ENCODE assay signal across 6 cellular contexts in the genomic region with DNA sequence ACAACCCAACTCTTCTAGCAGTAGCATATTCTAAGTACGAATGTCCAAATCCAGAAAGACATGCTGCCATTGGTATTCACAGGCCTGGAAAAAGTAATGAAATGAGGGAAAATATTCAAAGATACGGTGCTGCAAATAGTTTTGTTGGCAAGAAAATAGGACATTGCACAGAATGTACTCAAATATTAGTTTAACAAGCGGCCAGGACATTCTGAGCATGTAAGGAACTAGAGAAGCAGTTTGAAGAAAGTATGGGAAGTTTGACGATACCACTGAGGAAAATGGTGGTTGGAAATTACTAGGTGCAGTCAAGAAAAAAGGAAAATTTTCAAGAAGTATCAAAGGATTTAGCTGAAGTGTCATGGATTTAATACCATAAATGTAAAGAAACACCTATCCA.
"Had no signal": no experiment of that assay in that cellular context is flagged by ENCODE, and none has a peak within 500 bp of the region (broad histone marks: within the 10 kb centered on the region; RNA-seq: fewer than 3 reads in every experiment).

No MANE protein-coding gene starts in this region.

- H2AFZ ChIP-seq: GM23338 had no signal

- ATAC-seq: GM23338, HepG2 had no signal

- DNase-seq: H9, HCEC 1CT, KBM-7 had no signal

- H3K4me3 ChIP-seq: GM23338 had no signal

- H3K27ac ChIP-seq: HL-60 had no signal

- H3K4me2 ChIP-seq: GM23338 had no signal
